21 cellular contexts compared by ENCODE assay signal in genomic region chr7:34070486-34071323, GRCh38.
DNase-seq lines count a peak whose midpoint lies in the region; ATAC-seq and TF ChIP-seq lines count a peak whose summit lies in the region.
"Had no signal": no experiment of that assay in that cellular context is flagged by ENCODE, and none has a peak within 500 bp of the region (broad histone marks: within the 10 kb centered on the region; RNA-seq: fewer than 3 reads in every experiment).

No MANE protein-coding gene starts in this region.

- no peaks in the 10 kb centered on the region for H4K20me1 ChIP-seq in fibroblast of lung (ENCODE audit: control insufficient read depth, extremely low read depth, insufficient read depth, low read length)
- no peaks in the 10 kb centered on the region for H4K20me1 ChIP-seq in smooth muscle cell (ENCODE audit: low read depth)

- H3F3A ChIP-seq in smooth muscle cell (ENCODE audit: low read depth) = peaks cover 6% of the 10 kb centered on the region

- no peaks in the 10 kb centered on the region for H3K27me3 ChIP-seq in fibroblast of lung (ENCODE audit: control insufficient read depth, insufficient read depth, low read length)
- no peaks in the 10 kb centered on the region for H3K27me3 ChIP-seq in smooth muscle cell (ENCODE audit: low read depth)
- H3K27me3 ChIP-seq: right lobe of liver, testis had no signal

- H3K4me2 ChIP-seq in fibroblast of lung (ENCODE audit: extremely low read depth, insufficient read depth, low read length) = peak overlapping the region; percentile 4
- peak overlapping the region; percentile 5 for H3K4me2 ChIP-seq in smooth muscle cell
- H3K4me2 ChIP-seq: KMS-11 had no signal

- ATAC-seq in GM19035 (IDR thresholded peaks at IDR 0.05; ENCODE audit: unreplicated experiment) = no peak
- ATAC-seq: activated CD4-positive, CD25-positive, alpha-beta regulatory T cell treated with anti-CD3 and anti-CD28 coated beads, Interleukin-2, amount 50 U/mL, for 24 hours; esophagus mucosa had no signal

- H3K27ac ChIP-seq in fibroblast of lung (ENCODE audit: insufficient read depth, low read length) = peak overlapping the region; percentile 29
- no peak overlapping the region for H3K27ac ChIP-seq in smooth muscle cell (ENCODE audit: low read depth)
- H3K27ac ChIP-seq: C4-2B, KMS-11, right lobe of liver, testis had no signal

- H3K4me3 ChIP-seq in fibroblast of lung (replicated peaks in 1 of 4; ENCODE audit: control extremely low read depth in 1 of 4, insufficient read depth in 1 of 4, low read depth in 3 of 4, low read length in 4 of 4) (no peak overlapping the region), smooth muscle cell (no peak overlapping the region)
- H3K4me3 ChIP-seq: mucosa of descending colon, right lobe of liver, testis had no signal

- TF ChIP-seq CTCF in fibroblast of lung (conservative IDR thresholded peaks at IDR 0.05 in 1 of 2, IDR thresholded peaks at IDR 0.05 in 1 of 2; ENCODE audit: low read depth in 1 of 2, low read length in 2 of 2) (no peak), smooth muscle cell (IDR thresholded peaks at IDR 0.05; ENCODE audit: borderline replicate concordance, insufficient read depth, poor library complexity, severe bottlenecking) (no peak)

- H3K9me3 ChIP-seq in fibroblast of lung (ENCODE audit: control insufficient read depth, insufficient read depth, low read depth, low read length) = no peaks in the 10 kb centered on the region
- no peaks in the 10 kb centered on the region for H3K9me3 ChIP-seq in smooth muscle cell (replicated peaks; ENCODE audit: low read depth)
- H3K9me3 ChIP-seq: mucosa of descending colon, right lobe of liver, testis had no signal

- no peak overlapping the region for H3K9ac ChIP-seq in fibroblast of lung (ENCODE audit: insufficient read depth, low read length)
- H3K9ac ChIP-seq in smooth muscle cell (ENCODE audit: low read depth) = no peak overlapping the region
- H3K9ac ChIP-seq: KMS-11 had no signal

- 49% methylated on average over 5 of the region's 5 CpGs for WGBS in smooth muscle cell (ENCODE audit: low lambda C conversion rate)

- DNase-seq in ELR (ENCODE audit: low read depth) = peak; percentile 80
- DNase-seq in RPMI7951 (ENCODE audit: low read depth) = peak; percentile 78
- peak; percentile 67 to 84 for DNase-seq in fibroblast of lung (ENCODE audit: low read depth in 2 of 2)
- no peak for DNase-seq in smooth muscle cell (lab: John Stamatoyannopoulos, UW; ENCODE audit: unreplicated experiment)
- DNase-seq in stimulated activated CD4-positive, alpha-beta T cell treated with anti-CD3 and anti-CD28 coated beads, Interleukin-12 subunit alpha, Interleukin-12 subunit beta, amount 100 ng/mL, for 4 hours = no peak
- DNase-seq in anterior cingulate cortex (lab: John Stamatoyannopoulos, UW) = no peak
- DNase-seq: activated effector memory CD4-positive, alpha-beta T cell treated with Interleukin-2 at 50 U/mL for 16 hours; hypothalamus; mucosa of descending colon; NCI-H1436; NCI-H2227 treated with DMSO at 0.1 percent for 48 hours; nucleus accumbens; right lobe of liver; SIG-M5; stimulated activated CD4-positive, alpha-beta T cell treated with anti-CD3 and anti-CD28 coated beads, Interleukin-4, amount 100 ng/mL, for 24 hours; testis had no signal

- H3K36me3 ChIP-seq in fibroblast of lung (ENCODE audit: control insufficient read depth, insufficient read depth, low read length) (no peaks in the 10 kb centered on the region), smooth muscle cell (ENCODE audit: low read depth) (no peaks in the 10 kb centered on the region)
- H3K36me3 ChIP-seq: right lobe of liver had no signal

- H2AFZ ChIP-seq in fibroblast of lung (ENCODE audit: low read length) (no peak overlapping the region), smooth muscle cell (ENCODE audit: low read depth) (no peak overlapping the region)

- H3K4me1 ChIP-seq in fibroblast of lung (ENCODE audit: control insufficient read depth, extremely low read depth, insufficient read depth, low read length) (peaks cover 10% of the 10 kb centered on the region), smooth muscle cell (ENCODE audit: low read depth) (no peaks in the 10 kb centered on the region)
- H3K4me1 ChIP-seq: right lobe of liver, testis had no signal

- H3K79me2 ChIP-seq in fibroblast of lung (ENCODE audit: control insufficient read depth, insufficient read depth, low read length) (no peaks in the 10 kb centered on the region), smooth muscle cell (ENCODE audit: low read depth) (no peaks in the 10 kb centered on the region)

Comparison
In these comparisons a context has a peak if more than half of its experiments do, and no peak if none do; other contexts are left out.
1. DNase-seq: peak in ELR (single experiment), RPMI7951 (single experiment) and fibroblast of lung (2 of 2); none in smooth muscle cell (single experiment), stimulated activated CD4-positive, alpha-beta T cell treated with anti-CD3 and anti-CD28 coated beads, Interleukin-12 subunit alpha, Interleukin-12 subunit beta, amount 100 ng/mL, for 4 hours (single experiment) and anterior cingulate cortex (0 of 58).